In genomic region chr6:76003115-76003514, GRCh38 we compare ENCODE assay signal across 21 cellular contexts.
A peak's percentile ranks its signal among the peaks of the same experiment; 100 is the strongest.
DNase-seq lines count a peak whose midpoint lies in the region; ATAC-seq, FAIRE-seq and TF ChIP-seq lines count a peak whose summit lies in the region.
"Had no signal": no experiment of that assay in that cellular context is flagged by ENCODE, and none has a peak within 500 bp of the region (broad histone marks: within the 10 kb centered on the region; RNA-seq: fewer than 3 reads in every experiment).

No MANE protein-coding gene starts in this region.

- TF ChIP-seq CTCF in OCI-LY3 (IDR thresholded peaks at IDR 0.05; ENCODE audit: low read depth, low read length), result no peak
- TF ChIP-seq CTCF in H1 (IDR thresholded peaks at IDR 0.05; ENCODE audit: control extremely low read depth in 1 of 3, insufficient read depth in 1 of 3, low read depth in 1 of 3, low read length in 3 of 3), result no peak
- TF ChIP-seq CTCF in kidney (IDR thresholded peaks at IDR 0.05; ENCODE audit: borderline replicate concordance, extremely low read depth, insufficient read depth), result no peak
- TF ChIP-seq CTCF in OCI-LY7 (conservative IDR thresholded peaks at IDR 0.05; ENCODE audit: low read length), result no peak

- DNase-seq in H1 (ENCODE audit: low read depth in 1 of 2, low spot score in 2 of 2) (no peak), kidney (no peak), OCI-LY7 (ENCODE audit: low spot score) (no peak), germinal center (ENCODE audit: low spot score) (no peak), NCI-H446 (lab: John Stamatoyannopoulos, UW) (no peak)
- DNase-seq: Caco-2; CD4-positive, CD25-positive, alpha-beta regulatory T cell; CD8-positive, alpha-beta T cell; DMS153; DND-41; GDM1; GM23248; H9 had no signal

- no peak overlapping the region for H4K5ac ChIP-seq in H1 (ENCODE audit: insufficient read length, low read depth, low read length)

- H3K9ac ChIP-seq in OCI-LY3 (ENCODE audit: low read length) (no peak overlapping the region), H1 (replicated peaks in 1 of 4; ENCODE audit: extremely low read depth in 1 of 4, low read depth in 3 of 4, low read length in 3 of 4) (no peak overlapping the region), kidney (ENCODE audit: low read length in 2 of 2) (no peak overlapping the region)
- H3K9ac ChIP-seq: BLaER1, GM23248 had no signal

- H2AK5ac ChIP-seq in H1 (ENCODE audit: low read depth, low read length), result no peak overlapping the region

- no peaks in the 10 kb centered on the region for H3K79me2 ChIP-seq in OCI-LY3 (ENCODE audit: low read length)
- H3K79me2 ChIP-seq in H1 (ENCODE audit: control insufficient read depth in 1 of 2, insufficient read depth in 2 of 2, low read length in 2 of 2), result no peaks in the 10 kb centered on the region
- no peaks in the 10 kb centered on the region for H3K79me2 ChIP-seq in OCI-LY7 (ENCODE audit: insufficient read depth, low read depth, low read length)

- no peaks in the 10 kb centered on the region for H3K9me2 ChIP-seq in OCI-LY7 (ENCODE audit: insufficient read depth, low read length)

- H4K8ac ChIP-seq in H1 (ENCODE audit: extremely low read depth, insufficient read depth, low read length), result no peak overlapping the region

- H3K36me3 ChIP-seq in OCI-LY3 (replicated peaks; ENCODE audit: low read depth, low read length), result no peaks in the 10 kb centered on the region
- no peaks in the 10 kb centered on the region for H3K36me3 ChIP-seq in H1 (ENCODE audit: control insufficient read depth in 2 of 4, insufficient read depth in 4 of 4, low read length in 3 of 4)
- no peaks in the 10 kb centered on the region for H3K36me3 ChIP-seq in kidney (ENCODE audit: control insufficient read depth in 1 of 2, insufficient read depth in 2 of 2, low read length in 2 of 2)
- no peaks in the 10 kb centered on the region for H3K36me3 ChIP-seq in OCI-LY7 (ENCODE audit: insufficient read depth, low read length)
- H3K36me3 ChIP-seq: BLaER1 had no signal

- FAIRE-seq in G401.6 (lab: Jason Lieb, UNC) (peak; percentile 58), H1 (lab: Jason Lieb, UNC) (no peak), kidney (lab: Jason Lieb, UNC) (peak; percentile 93)
- FAIRE-seq: GM12878, GM19239 had no signal

- H4K20me1 ChIP-seq in OCI-LY3 (ENCODE audit: insufficient read depth, low read length) (no peaks in the 10 kb centered on the region), H1 (replicated peaks in 1 of 2; ENCODE audit: control insufficient read depth in 1 of 2, insufficient read depth in 2 of 2, low read length in 2 of 2) (no peaks in the 10 kb centered on the region), OCI-LY7 (ENCODE audit: insufficient read depth, low read length) (no peaks in the 10 kb centered on the region)
- H4K20me1 ChIP-seq: BLaER1 had no signal

- no peak overlapping the region for H3K56ac ChIP-seq in H1 (replicated peaks; ENCODE audit: insufficient read length, low read depth, low read length)

- H2BK5ac ChIP-seq in H1 (ENCODE audit: low read depth, low read length), result no peak overlapping the region

- TF ChIP-seq EP300 in H1 (IDR thresholded peaks at IDR 0.05; ENCODE audit: borderline replicate concordance in 1 of 2, low read depth in 2 of 2, low read length in 2 of 2), result no peak

- peak overlapping the region; percentile 71; the same call in 1 of the 2 replicates for H3K4me2 ChIP-seq in OCI-LY3 (ENCODE audit: low read length)
- H3K4me2 ChIP-seq in H1 (ENCODE audit: insufficient read depth in 1 of 2, low read depth in 2 of 2, low read length in 2 of 2), result no peak overlapping the region
- no peak overlapping the region for H3K4me2 ChIP-seq in OCI-LY7 (ENCODE audit: low read length)
- H3K4me2 ChIP-seq: BLaER1 had no signal

- H3K27me3 ChIP-seq in OCI-LY3 (ENCODE audit: low read depth, low read length) (no peaks in the 10 kb centered on the region), H1 (replicated peaks in 1 of 4; ENCODE audit: control insufficient read depth in 3 of 4, extremely low read depth in 1 of 4, insufficient read depth in 3 of 4, low read length in 3 of 4) (no peaks in the 10 kb centered on the region)
- H3K27me3 ChIP-seq: BLaER1 had no signal

- no peak overlapping the region for H3K14ac ChIP-seq in H1 (ENCODE audit: insufficient read length)

- no peak overlapping the region for H2BK20ac ChIP-seq in H1 (ENCODE audit: low read length)

- no TSS peak for BruUV-seq in OCI-LY7 (replicated peaks; lab: Mats Ljungman, UMichigan)

- H3K27ac ChIP-seq in OCI-LY3 (ENCODE audit: low read length) (no peak overlapping the region), H1 (ENCODE audit: low read depth, low read length) (no peak overlapping the region), kidney (ENCODE audit: low read depth in 2 of 2, low read length in 2 of 2) (no peak overlapping the region), OCI-LY7 (ENCODE audit: low read depth, low read length, poor library complexity, severe bottlenecking) (no peak overlapping the region)
- H3K27ac ChIP-seq: BLaER1, C4-2B, GM23248 had no signal

- WGBS in H1 (ENCODE audit: extremely low coverage in 1 of 2, insufficient coverage in 1 of 2, insufficient read length in 1 of 2, insufficient replicate concordance in 2 of 2, low coverage in 1 of 2, low lambda C conversion rate in 2 of 2, missing lambda C conversion rate in 1 of 2), 2 experiments, result 90% methylated on average over 1 of the region's 1 CpG; no CpG with 5 or more reads in 1 of the 2 experiments

- intact Hi-C loops in kidney (cut with DNase I) (no loop called here), OCI-LY7 (cut with micrococcal nuclease; ENCODE audit: unreplicated experiment) (no loop called here)

- no peak for TF ChIP-seq POLR2A in H1 (IDR thresholded peaks at IDR 0.05; ENCODE audit: control extremely low read depth in 1 of 2, low read depth in 2 of 2, low read length in 2 of 2)

- H2BK120ac ChIP-seq in H1 (replicated peaks; ENCODE audit: low read depth, low read length), result no peak overlapping the region

- no peak overlapping the region for H3K18ac ChIP-seq in H1 (ENCODE audit: extremely low read depth, low read length)

- no peak overlapping the region for H4K91ac ChIP-seq in H1 (replicated peaks; ENCODE audit: insufficient read length, low read length)

- no peaks in the 10 kb centered on the region for H3K23me2 ChIP-seq in H1 (ENCODE audit: low read depth, low read length)

- CTCF ChIA-PET in H1 (lab: Charles Lee; ENCODE audit: partially characterized antibody), result interaction anchor here (1.5 to 1.7 kb wide), 2 partner anchors 9 to 858 kb away, joined by 3 read pairs; no protein-coding TSS in a partner anchor
- CTCF ChIA-PET in OCI-LY7 (lab: Charles Lee; ENCODE audit: unreplicated experiment), result no interaction called here

- H3K4me3 ChIP-seq in OCI-LY3 (ENCODE audit: low read length), result no peak overlapping the region
- no peak overlapping the region for H3K4me3 ChIP-seq in H1 (ENCODE audit: extremely low read depth in 1 of 4, insufficient read depth in 2 of 4, low read depth in 3 of 4, low read length in 4 of 4)
- no peak overlapping the region for H3K4me3 ChIP-seq in kidney (ENCODE audit: low read length in 2 of 2)
- H3K4me3 ChIP-seq in OCI-LY7 (ENCODE audit: low read depth, low read length, poor library complexity, severe bottlenecking), result no peak overlapping the region
- H3K4me3 ChIP-seq: BLaER1, GM12878, GM23248 had no signal

- H3K4me1 ChIP-seq in OCI-LY3 (ENCODE audit: low read length) (peaks cover 42% of the 10 kb centered on the region), H1 (replicated peaks in 1 of 4; ENCODE audit: control insufficient read depth in 3 of 4, insufficient read depth in 4 of 4, low read length in 3 of 4) (no peaks in the 10 kb centered on the region), kidney (ENCODE audit: control insufficient read depth in 1 of 2, insufficient read depth in 1 of 2, low read depth in 1 of 2, low read length in 2 of 2) (no peaks in the 10 kb centered on the region), OCI-LY7 (ENCODE audit: insufficient read depth, low read length, poor library complexity, severe bottlenecking) (no peaks in the 10 kb centered on the region)
- H3K4me1 ChIP-seq: BLaER1, Caco-2 had no signal

- no peak overlapping the region for H2BK15ac ChIP-seq in H1 (ENCODE audit: low read length)

- no peak overlapping the region for H3K4ac ChIP-seq in H1 (replicated peaks; ENCODE audit: insufficient read length, low read depth, low read length)

- no peak overlapping the region for H3K23ac ChIP-seq in H1 (ENCODE audit: insufficient read length)

- H2AFZ ChIP-seq in OCI-LY3 (ENCODE audit: low read depth, low read length) (no peak overlapping the region), H1 (ENCODE audit: low read length) (no peak overlapping the region), OCI-LY7 (ENCODE audit: low read length) (no peak overlapping the region)
- H2AFZ ChIP-seq: GM23248 had no signal

- no peak for ATAC-seq in esophagus mucosa
- ATAC-seq: CD8-positive, alpha-beta T cell; GM12878; HCT116 had no signal

- H3K79me1 ChIP-seq in H1 (ENCODE audit: low read depth, low read length), result no peaks in the 10 kb centered on the region

- POLR2A ChIA-PET in H1 (lab: Charles Lee; ENCODE audit: partially characterized antibody), result no interaction called here
- POLR2A ChIA-PET in OCI-LY7 (lab: Charles Lee), result no interaction called here

- no peak for TF ChIP-seq RAD21 in H1 (IDR thresholded peaks at IDR 0.05 in 1 of 2, conservative IDR thresholded peaks at IDR 0.05 in 1 of 2; ENCODE audit: low read depth in 2 of 2, low read length in 2 of 2)

- H3K9me3 ChIP-seq in OCI-LY3 (ENCODE audit: insufficient read depth, low read length) (no peaks in the 10 kb centered on the region), H1 (ENCODE audit: insufficient read depth in 2 of 2, low read depth in 1 of 2, low read length in 1 of 2) (no peaks in the 10 kb centered on the region), kidney (ENCODE audit: control insufficient read depth in 1 of 2, low read length in 2 of 2) (no peaks in the 10 kb centered on the region), OCI-LY7 (ENCODE audit: low read length) (no peaks in the 10 kb centered on the region)
- H3K9me3 ChIP-seq: BLaER1, Caco-2 had no signal

- no peak overlapping the region for H2BK12ac ChIP-seq in H1 (ENCODE audit: low read depth, low read length)

TF ChIP-seq in H1, 55 proteins besides CTCF, POLR2A, EP300 and RAD21:
- TF ChIP-seq MAFK (IDR thresholded peaks at IDR 0.05; ENCODE audit: low read depth, low read length) (peak; percentile 87), EGR1 (IDR thresholded peaks at IDR 0.05; ENCODE audit: borderline replicate concordance, low read depth, low read length) (no peak), TBP (IDR thresholded peaks at IDR 0.05; ENCODE audit: low read depth, low read length) (no peak)
